In genomic region chr3:73669268-73669667, GRCh38 we compare ENCODE assay signal across 20 cellular contexts. TPM values are rescaled to one million over a fixed set of nuclear protein-coding genes. Genes with fewer than 3 reads are reported as not detected.
A peak's percentile ranks its signal among the peaks of the same experiment; 100 is the strongest.
DNase-seq lines count a peak whose midpoint lies in the region; ATAC-seq and TF ChIP-seq lines count a peak whose summit lies in the region.
"Had no signal": no experiment of that assay in that cellular context is flagged by ENCODE, and none has a peak within 500 bp of the region (broad histone marks: within the 10 kb centered on the region; RNA-seq: fewer than 3 reads in every experiment).

No MANE protein-coding gene starts in this region.

- TF ChIP-seq CTCF in astrocyte of the spinal cord (IDR thresholded peaks at IDR 0.05; ENCODE audit: low read depth, low read length): no peak

- POLR2A ChIA-PET in naive thymus-derived CD8-positive, alpha-beta T cell (lab: Charles Lee): no interaction called here

- H3K27me3 Mint-ChIP-seq in naive thymus-derived CD8-positive, alpha-beta T cell: peaks cover 0 to 9% (median 3%) of the 10 kb centered on the region in 5 donors
- H3K27me3 Mint-ChIP-seq in T-helper 2 cell treated with Interferon-gamma antibody and Interleukin-4, amounts not matched to agents 5 μg/mL and 100 μg/mL, for 36 hours (ENCODE audit: low read depth): no peaks in the 10 kb centered on the region

- peaks cover 0 to 12% (median 0%) of the 10 kb centered on the region in 9 donors for H3K9me3 Mint-ChIP-seq in naive thymus-derived CD8-positive, alpha-beta T cell
- H3K9me3 Mint-ChIP-seq in T-helper 2 cell treated with Interferon-gamma antibody and Interleukin-4, amounts not matched to agents 5 μg/mL and 100 μg/mL, for 36 hours: no peaks in the 10 kb centered on the region

- no peaks in the 10 kb centered on the region for H3K36me3 Mint-ChIP-seq in naive thymus-derived CD8-positive, alpha-beta T cell
- H3K36me3 Mint-ChIP-seq in T-helper 2 cell treated with Interferon-gamma antibody and Interleukin-4, amounts not matched to agents 5 μg/mL and 100 μg/mL, for 36 hours (ENCODE audit: low read depth): no peaks in the 10 kb centered on the region

- H3K4me1 Mint-ChIP-seq in naive thymus-derived CD8-positive, alpha-beta T cell: no peaks in the 10 kb centered on the region
- H3K4me1 Mint-ChIP-seq in T-helper 2 cell treated with Interferon-gamma antibody and Interleukin-4, amounts not matched to agents 5 μg/mL and 100 μg/mL, for 36 hours (ENCODE audit: low read depth): no peaks in the 10 kb centered on the region

- no peak overlapping the region for H3K27ac Mint-ChIP-seq in naive thymus-derived CD8-positive, alpha-beta T cell
- H3K27ac Mint-ChIP-seq in T-helper 2 cell treated with Interferon-gamma antibody and Interleukin-4, amounts not matched to agents 5 μg/mL and 100 μg/mL, for 36 hours: no peak overlapping the region

- peak; percentile 10 for DNase-seq in DMS53 (lab: John Stamatoyannopoulos, UW)
- DNase-seq in DMS53 treated with DMSO at 0.1 percent for 48 hours (lab: John Stamatoyannopoulos, UW; ENCODE audit: unreplicated experiment): no peak
- peak; percentile 47 for DNase-seq in astrocyte of the spinal cord (ENCODE audit: low read depth, low spot score)
- peak; percentile 2 for DNase-seq in globus pallidus (ENCODE audit: low spot score)
- DNase-seq in naive thymus-derived CD8-positive, alpha-beta T cell: no peak
- no peak for DNase-seq in T-helper 2 cell treated with Interferon-gamma antibody and Interleukin-4, amounts not matched to agents 5 μg/mL and 100 μg/mL, for 36 hours (ENCODE audit: low spot score)
- DNase-seq in MV-4-11 (lab: John Stamatoyannopoulos, UW): no peak
- DNase-seq: amniotic stem cell, DMS79 treated with DMSO at 0.1 percent for 48 hours, MM.1S, NCI-H2081 treated with DMSO at 0.1 percent for 48 hours, NCI-H526 treated with DMSO at 0.1 percent for 48 hours, OCI-M1, T-helper 9 cell, thyroid gland had no signal

- H3K4me3 Mint-ChIP-seq in naive thymus-derived CD8-positive, alpha-beta T cell: no peak overlapping the region
- no peak overlapping the region for H3K4me3 Mint-ChIP-seq in T-helper 2 cell treated with Interferon-gamma antibody and Interleukin-4, amounts not matched to agents 5 μg/mL and 100 μg/mL, for 36 hours

- no peak overlapping the region for H3K4me3 ChIP-seq in astrocyte of the spinal cord (ENCODE audit: low read depth, low read length)
- H3K4me3 ChIP-seq: gastroesophageal sphincter, lung, skin epidermis, thyroid gland had no signal

- no peak for ATAC-seq in naive thymus-derived CD8-positive, alpha-beta T cell
- ATAC-seq in HG03280 (IDR thresholded peaks at IDR 0.05; ENCODE audit: unreplicated experiment): no peak
- ATAC-seq: gastroesophageal sphincter, HepG2 had no signal

- in situ Hi-C loops in astrocyte of the spinal cord (cut with HindIII; ENCODE audit: low sequenced_read_pairs): no loop called here

RNA-seq across cellular contexts. Expression of gene PDZRN3, which starts 44.5 kb away (rescaled TPM):
- not detected for total RNA-seq in naive thymus-derived CD8-positive, alpha-beta T cell
- not detected for polyA plus RNA-seq in naive thymus-derived CD8-positive, alpha-beta T cell
- total RNA-seq: HepG2 had no signal
- polyA plus RNA-seq: HepG2 had no signal

Comparison
In these comparisons a context has a peak if more than half of its experiments do, and no peak if none do; other contexts are left out.
1. DNase-seq: peak in DMS53 (single experiment), astrocyte of the spinal cord (single experiment) and globus pallidus (single experiment); none in DMS53 treated with DMSO at 0.1 percent for 48 hours (single experiment), naive thymus-derived CD8-positive, alpha-beta T cell (0 of 10), T-helper 2 cell treated with Interferon-gamma antibody and Interleukin-4, amounts not matched to agents 5 μg/mL and 100 μg/mL, for 36 hours (single experiment) and MV-4-11 (single experiment).